Comparison of ENCODE assay signal across 16 cellular contexts in genomic region chr16:55487048-55487803, GRCh38. TPM values are rescaled to one million over a fixed set of nuclear protein-coding genes. Genes with fewer than 3 reads are reported as not detected.
DNase-seq lines count a peak whose midpoint lies in the region; ATAC-seq, FAIRE-seq and TF ChIP-seq lines count a peak whose summit lies in the region.
"Had no signal": no experiment of that assay in that cellular context is flagged by ENCODE, and none has a peak within 500 bp of the region (broad histone marks: within the 10 kb centered on the region; RNA-seq: fewer than 3 reads in every experiment).

No MANE protein-coding gene starts in this region.

- H3K36me3 Mint-ChIP-seq in astrocyte (ENCODE audit: low read depth, unreplicated experiment) (peaks cover 76% of the 10 kb centered on the region), T-helper 17 cell (ENCODE audit: low read depth) (no peaks in the 10 kb centered on the region)
- H3K36me3 Mint-ChIP-seq in effector memory CD8-positive, alpha-beta T cell (ENCODE audit: insufficient read depth), result peaks cover 3% of the 10 kb centered on the region
- H3K36me3 Mint-ChIP-seq: activated naive CD8-positive, alpha-beta T cell had no signal

- H3K36me3 ChIP-seq in astrocyte (ENCODE audit: insufficient read depth, low read length) (peaks cover 71% of the 10 kb centered on the region), left ventricle myocardium inferior (peaks cover 57% of the 10 kb centered on the region)

- ATAC-seq in effector memory CD8-positive, alpha-beta T cell (replicated peaks), result no peak
- ATAC-seq in HG03565 (IDR thresholded peaks at IDR 0.05; ENCODE audit: unreplicated experiment), result no peak
- no peak for ATAC-seq in T-helper 17 cell

- H3K4me1 Mint-ChIP-seq in astrocyte (ENCODE audit: low read depth, unreplicated experiment), result peaks cover 37% of the 10 kb centered on the region
- no peaks in the 10 kb centered on the region for H3K4me1 Mint-ChIP-seq in effector memory CD8-positive, alpha-beta T cell (ENCODE audit: low read depth in 2 of 2)
- H3K4me1 Mint-ChIP-seq in T-helper 17 cell, result no peaks in the 10 kb centered on the region
- H3K4me1 Mint-ChIP-seq: endodermal cell had no signal

- TF ChIP-seq CTCF in AG09319 (IDR thresholded peaks at IDR 0.05; ENCODE audit: low read depth, low read length) (no peak), astrocyte (IDR thresholded peaks at IDR 0.05; ENCODE audit: insufficient read depth, low read depth, low read length) (no peak), left ventricle myocardium inferior (IDR thresholded peaks at IDR 0.05; ENCODE audit: borderline replicate concordance) (no peak)

- H3K4me1 ChIP-seq in astrocyte (ENCODE audit: insufficient read depth, low read length) (peaks cover 21% of the 10 kb centered on the region), left ventricle myocardium inferior (peaks cover 22% of the 10 kb centered on the region)
- H3K4me1 ChIP-seq: BLaER1 treated with 17β-estradiol and CSF1 and Interleukin-3, amounts not matched to agents 10 nM and 100 nM had no signal

- H3K4me3 ChIP-seq in astrocyte (ENCODE audit: insufficient read depth, low read depth, low read length) (no peak overlapping the region), left ventricle myocardium inferior (no peak overlapping the region), skeletal muscle cell (ENCODE audit: low read depth, low read length) (no peak overlapping the region)
- H3K4me3 ChIP-seq: BLaER1 treated with 17β-estradiol and CSF1 and Interleukin-3, amounts not matched to agents 10 nM and 100 nM had no signal

- H3K4me3 Mint-ChIP-seq in astrocyte (ENCODE audit: unreplicated experiment) (peak overlapping the region; percentile 47), T-helper 17 cell (no peak overlapping the region)
- H3K4me3 Mint-ChIP-seq in effector memory CD8-positive, alpha-beta T cell, result no peak overlapping the region
- H3K4me3 Mint-ChIP-seq: activated naive CD8-positive, alpha-beta T cell; endodermal cell had no signal

- peaks cover 29% of the 10 kb centered on the region for H3K79me2 ChIP-seq in astrocyte (ENCODE audit: insufficient read depth, low read length)

- no peak overlapping the region for H2AFZ ChIP-seq in astrocyte (ENCODE audit: low read depth, low read length)

- peak overlapping the region; percentile 20 for H3K9ac ChIP-seq in astrocyte (ENCODE audit: low read length)
- H3K9ac ChIP-seq: BLaER1 treated with 17β-estradiol and CSF1 and Interleukin-3, amounts not matched to agents 10 nM and 100 nM had no signal

- no peaks in the 10 kb centered on the region for H3K27me3 ChIP-seq in astrocyte (ENCODE audit: insufficient read depth, low read length)
- H3K27me3 ChIP-seq in left ventricle myocardium inferior (ENCODE audit: low read depth), result peaks cover 13% of the 10 kb centered on the region
- H3K27me3 ChIP-seq: BLaER1 treated with 17β-estradiol and CSF1 and Interleukin-3, amounts not matched to agents 10 nM and 100 nM had no signal

- H3K9me3 Mint-ChIP-seq in astrocyte (ENCODE audit: unreplicated experiment), result peaks cover 3% of the 10 kb centered on the region
- no peaks in the 10 kb centered on the region for H3K9me3 Mint-ChIP-seq in effector memory CD8-positive, alpha-beta T cell
- H3K9me3 Mint-ChIP-seq: endodermal cell had no signal

- FAIRE-seq in astrocyte (lab: Jason Lieb, UNC), result peak; percentile 88
- FAIRE-seq: GM19239, keratinocyte had no signal

- peak; percentile 94 for DNase-seq in AG09319 (ENCODE audit: extremely low read depth, low read depth)
- peak; percentile 96 for DNase-seq in astrocyte (ENCODE audit: low read depth)
- DNase-seq in left ventricle myocardium inferior, result peak; percentile 57
- peak; percentile 65 for DNase-seq in skeletal muscle cell (ENCODE audit: low read depth)
- no peak for DNase-seq in stimulated activated CD8-positive, alpha-beta memory T cell treated with anti-CD3 and anti-CD28 coated beads, Interleukin-4, amount 100 ng/mL, for 48 hours
- no peak for DNase-seq in effector memory CD8-positive, alpha-beta T cell
- no peak for DNase-seq in T-helper 17 cell
- DNase-seq: activated CD4-positive, alpha-beta T cell treated with anti-CD3 and anti-CD28 coated beads, Interleukin-2, amount 50 U/mL, for 48 hours; endodermal cell; NCI-H748 treated with DMSO at 0.1 percent for 48 hours; occipital lobe had no signal

- H3K27ac Mint-ChIP-seq in astrocyte (ENCODE audit: unreplicated experiment), result peak overlapping the region; percentile 93
- no peak overlapping the region for H3K27ac Mint-ChIP-seq in effector memory CD8-positive, alpha-beta T cell
- no peak overlapping the region for H3K27ac Mint-ChIP-seq in T-helper 17 cell
- H3K27ac Mint-ChIP-seq: activated naive CD8-positive, alpha-beta T cell; endodermal cell had no signal

- H3K27me3 Mint-ChIP-seq in astrocyte (ENCODE audit: low read depth, unreplicated experiment) (no peaks in the 10 kb centered on the region), T-helper 17 cell (peaks cover 18% of the 10 kb centered on the region)
- H3K27me3 Mint-ChIP-seq in effector memory CD8-positive, alpha-beta T cell, result peaks cover 11 to 20% of the 10 kb centered on the region in 2 donors

- peaks cover 27% of the 10 kb centered on the region for H4K20me1 ChIP-seq in astrocyte (ENCODE audit: insufficient read depth, low read length)
- H4K20me1 ChIP-seq: BLaER1 treated with 17β-estradiol and CSF1 and Interleukin-3, amounts not matched to agents 10 nM and 100 nM had no signal

- no peaks in the 10 kb centered on the region for H3K9me3 ChIP-seq in astrocyte (ENCODE audit: insufficient read depth, low read depth, low read length)
- H3K9me3 ChIP-seq in left ventricle myocardium inferior (replicated peaks), result no peaks in the 10 kb centered on the region
- no peaks in the 10 kb centered on the region for H3K9me3 ChIP-seq in T-helper 17 cell (ENCODE audit: control insufficient read depth, low read length, poor library complexity, severe bottlenecking)

- H3K4me2 ChIP-seq in astrocyte (ENCODE audit: low read length), result peak overlapping the region; percentile 10
- H3K4me2 ChIP-seq: BLaER1 treated with 17β-estradiol and CSF1 and Interleukin-3, amounts not matched to agents 10 nM and 100 nM had no signal

- H3K27ac ChIP-seq in astrocyte (ENCODE audit: low read depth, low read length) (peak overlapping the region; percentile 61), left ventricle myocardium inferior (replicated peaks) (peak overlapping the region; percentile 59)
- H3K27ac ChIP-seq: BLaER1 treated with 17β-estradiol and CSF1 and Interleukin-3, amounts not matched to agents 10 nM and 100 nM had no signal

- intact Hi-C loops in left ventricle myocardium inferior (cut with micrococcal nuclease), result no loop called here

RNA-seq across cellular contexts. Expression of gene MMP2, which starts 8.2 kb away (rescaled TPM):
- total RNA-seq in astrocyte (1,220 and 1,246 TPM in 2 replicates), left ventricle myocardium inferior (87.4 TPM), T-helper 17 cell (not detected)

RNA-seq across cellular contexts. Expression of gene LPCAT2, which starts 21.6 kb away (rescaled TPM):
- 67.1 and 74.4 TPM in 2 replicates for total RNA-seq in astrocyte
- total RNA-seq in left ventricle myocardium inferior, result 6.9 TPM
- total RNA-seq in T-helper 17 cell, result 1 to 10 TPM in 1 of 2 donors, under 1 TPM in 1; 0.37 to 1.2 TPM

Comparison
In these comparisons a context has a peak if more than half of its experiments do, and no peak if none do; other contexts are left out.
1. DNase-seq: peak in AG09319 (single experiment), astrocyte (single experiment), left ventricle myocardium inferior (single experiment) and skeletal muscle cell (single experiment); none in stimulated activated CD8-positive, alpha-beta memory T cell treated with anti-CD3 and anti-CD28 coated beads, Interleukin-4, amount 100 ng/mL, for 48 hours (single experiment), effector memory CD8-positive, alpha-beta T cell (0 of 3) and T-helper 17 cell (0 of 3).
2. RNA of gene MMP2, which starts 8.2 kb away (total RNA-seq): 1,220 to 1,246 TPM in astrocyte and 87.4 TPM in left ventricle myocardium inferior (single experiment); not detected in T-helper 17 cell; every median in the first group is over 10 times any median in the second.